Comparison of ENCODE assay signal across 17 cellular contexts in genomic region chr1:154481058-154481457, GRCh38. TPM values are rescaled to one million over a fixed set of nuclear protein-coding genes. Genes with fewer than 3 reads are reported as not detected.
DNase-seq lines count a peak whose midpoint lies in the region; ATAC-seq and TF ChIP-seq lines count a peak whose summit lies in the region.
"Had no signal": no experiment of that assay in that cellular context is flagged by ENCODE, and none has a peak within 500 bp of the region (broad histone marks: within the 10 kb centered on the region; RNA-seq: fewer than 3 reads in every experiment).

No MANE protein-coding gene starts in this region.

- H3K27ac ChIP-seq in MM.1S (ENCODE audit: low read length) (no peak overlapping the region), neural progenitor cell (no peak overlapping the region)
- H3K27ac ChIP-seq: vagina had no signal

- H3K9ac ChIP-seq in MM.1S (ENCODE audit: low read length) (no peak overlapping the region), neural progenitor cell (no peak overlapping the region)

- H3K9me3 Mint-ChIP-seq in neural progenitor cell = no peaks in the 10 kb centered on the region
- H3K9me3 Mint-ChIP-seq: activated CD4-positive, alpha-beta memory T cell treated with anti-CD3 and anti-CD28 coated beads, Interleukin-2, amount 10 ng/mL, durations not matched to agents 7 days and 5 days; central memory CD8-positive, alpha-beta T cell; naive thymus-derived CD8-positive, alpha-beta T cell had no signal

- ATAC-seq in omental fat pad (ENCODE audit: low FRiP score) = no peak
- ATAC-seq: naive thymus-derived CD8-positive, alpha-beta T cell had no signal

- H3K27me3 ChIP-seq in MM.1S (replicated peaks; ENCODE audit: insufficient read depth, low read length) (no peaks in the 10 kb centered on the region), neural progenitor cell (no peaks in the 10 kb centered on the region)
- H3K27me3 ChIP-seq: vagina had no signal

- H3K9me3 ChIP-seq in MM.1S (replicated peaks; ENCODE audit: insufficient read depth, low read length) (no peaks in the 10 kb centered on the region), neural progenitor cell (ENCODE audit: low read depth) (no peaks in the 10 kb centered on the region)
- H3K9me3 ChIP-seq: vagina had no signal

- H3K4me1 Mint-ChIP-seq in neural progenitor cell = peaks cover 15% of the 10 kb centered on the region

- H3K9me2 ChIP-seq in MM.1S (replicated peaks; ENCODE audit: insufficient read depth, low read length) = no peaks in the 10 kb centered on the region

- H3K4me3 Mint-ChIP-seq in neural progenitor cell = no peak overlapping the region
- H3K4me3 Mint-ChIP-seq: activated CD4-positive, alpha-beta memory T cell treated with anti-CD3 and anti-CD28 coated beads, Interleukin-2, amount 10 ng/mL, durations not matched to agents 7 days and 5 days; central memory CD8-positive, alpha-beta T cell; naive thymus-derived CD8-positive, alpha-beta T cell had no signal

- H3K4me2 ChIP-seq in MM.1S (ENCODE audit: low read depth, low read length) (no peak overlapping the region), neural progenitor cell (no peak overlapping the region)

- TF ChIP-seq CTCF in MM.1S (IDR thresholded peaks at IDR 0.05; ENCODE audit: low read length) (no peak), neural progenitor cell (IDR thresholded peaks at IDR 0.05) (no peak), omental fat pad (IDR thresholded peaks at IDR 0.05) (no peak)

- H3K36me3 Mint-ChIP-seq in neural progenitor cell = no peaks in the 10 kb centered on the region
- H3K36me3 Mint-ChIP-seq: naive thymus-derived CD8-positive, alpha-beta T cell had no signal

- peak; percentile 23 for DNase-seq in NCI-H748 (lab: John Stamatoyannopoulos, UW; ENCODE audit: unreplicated experiment)
- DNase-seq in NCI-H748 treated with DMSO at 0.1 percent for 48 hours (lab: John Stamatoyannopoulos, UW) = no peak
- peak; percentile 38 for DNase-seq in MM.1S
- peak; percentile 29 for DNase-seq in OCI-M1 (lab: John Stamatoyannopoulos, UW)
- peak; percentile 68 for DNase-seq in neural progenitor cell (ENCODE audit: low spot score)
- DNase-seq in cerebellar nuclear complex (lab: John Stamatoyannopoulos, UW) = no peak
- no peak for DNase-seq in omental fat pad (ENCODE audit: low spot score)
- no peak for DNase-seq in DMS79 (lab: John Stamatoyannopoulos, UW)
- DNase-seq: ACHN; activated CD4-positive, alpha-beta memory T cell treated with anti-CD3 and anti-CD28 coated beads, Interleukin-2, amount 10 ng/mL, durations not matched to agents 7 days and 5 days; foreskin fibroblast; IMR-90; naive thymus-derived CD8-positive, alpha-beta T cell; NCI-H2029 had no signal

- no peak overlapping the region for H3K27ac Mint-ChIP-seq in neural progenitor cell
- H3K27ac Mint-ChIP-seq: activated CD4-positive, alpha-beta memory T cell treated with anti-CD3 and anti-CD28 coated beads, Interleukin-2, amount 10 ng/mL, durations not matched to agents 7 days and 5 days; naive thymus-derived CD8-positive, alpha-beta T cell had no signal

- H2AFZ ChIP-seq in MM.1S (ENCODE audit: low read length) (no peak overlapping the region), neural progenitor cell (replicated peaks) (no peak overlapping the region)

- H3K27me3 Mint-ChIP-seq in neural progenitor cell (ENCODE audit: insufficient read depth, low read depth) = peaks cover 8% of the 10 kb centered on the region
- H3K27me3 Mint-ChIP-seq: central memory CD8-positive, alpha-beta T cell had no signal

- peaks cover 18% of the 10 kb centered on the region for H3K4me1 ChIP-seq in MM.1S (ENCODE audit: low read length)
- H3K4me1 ChIP-seq in neural progenitor cell = peaks cover 4% of the 10 kb centered on the region
- H3K4me1 ChIP-seq: vagina had no signal

- H4K20me1 ChIP-seq in MM.1S (ENCODE audit: insufficient read depth, low read length) = no peaks in the 10 kb centered on the region
- no peaks in the 10 kb centered on the region for H4K20me1 ChIP-seq in neural progenitor cell (ENCODE audit: low read depth)

- H3F3A ChIP-seq in MM.1S (ENCODE audit: insufficient read depth, low read length) = peaks cover 15% of the 10 kb centered on the region
- peaks cover 7% of the 10 kb centered on the region for H3F3A ChIP-seq in neural progenitor cell (ENCODE audit: low read depth)

- H3K36me3 ChIP-seq in MM.1S (replicated peaks; ENCODE audit: insufficient read depth, low read length) = no peaks in the 10 kb centered on the region
- H3K36me3 ChIP-seq in neural progenitor cell = no peaks in the 10 kb centered on the region
- H3K36me3 ChIP-seq: vagina had no signal

- H3K79me2 ChIP-seq in MM.1S (ENCODE audit: low read length) (no peaks in the 10 kb centered on the region), neural progenitor cell (ENCODE audit: low read depth) (no peaks in the 10 kb centered on the region)

- no peak overlapping the region for H3K4me3 ChIP-seq in MM.1S (ENCODE audit: low read length)
- no peak overlapping the region for H3K4me3 ChIP-seq in neural progenitor cell
- H3K4me3 ChIP-seq: lung, vagina had no signal

RNA-seq across cellular contexts. Expression of gene TDRD10, which starts 21.0 kb away (rescaled TPM):
- total RNA-seq in neural progenitor cell (ENCODE audit: low replicate concordance) (not detected in 2 replicates), omental fat pad (10 to 100 TPM in 1 of 4 donors, 1 to 10 TPM in 3; 6.4 to 15.3 (median 7.7) TPM)
- total RNA-seq: activated CD4-positive, alpha-beta memory T cell treated with anti-CD3 and anti-CD28 coated beads, Interleukin-2, amount 10 ng/mL, durations not matched to agents 7 days and 5 days; IMR-90; naive thymus-derived CD8-positive, alpha-beta T cell had no signal

RNA-seq across cellular contexts. Expression of gene SHE, which starts 21.2 kb away (rescaled TPM):
- 0.04 TPM in 1 of 2 replicates, not detected in the other for total RNA-seq in neural progenitor cell (ENCODE audit: low replicate concordance)
- total RNA-seq in omental fat pad = 10 to 100 TPM; 15.6 to 77.9 (median 25.4) TPM
- total RNA-seq: activated CD4-positive, alpha-beta memory T cell treated with anti-CD3 and anti-CD28 coated beads, Interleukin-2, amount 10 ng/mL, durations not matched to agents 7 days and 5 days; IMR-90; naive thymus-derived CD8-positive, alpha-beta T cell had no signal

Comparison
In these comparisons a context has a peak if more than half of its experiments do, and no peak if none do; other contexts are left out.
1. DNase-seq: peak in NCI-H748 (single experiment), MM.1S (single experiment), OCI-M1 (single experiment) and neural progenitor cell (single experiment); none in NCI-H748 treated with DMSO at 0.1 percent for 48 hours (single experiment), cerebellar nuclear complex (0 of 2), omental fat pad (single experiment) and DMS79 (single experiment).
2. RNA of gene SHE, which starts 21.2 kb away (total RNA-seq): 15.6 to 77.9 TPM in omental fat pad; 0.04 TPM in neural progenitor cell; every median in the first group is over 10 times any median in the second.